In genomic region chr1:21251773-21252471, GRCh38 we compare ENCODE assay signal across 8 cellular contexts. TPM values are rescaled to one million over a fixed set of nuclear protein-coding genes. Genes with fewer than 3 reads are reported as not detected.
DNase-seq lines count a peak whose midpoint lies in the region; ATAC-seq and TF ChIP-seq lines count a peak whose summit lies in the region.

No MANE protein-coding gene starts in this region.

- peaks cover 2% of the 10 kb centered on the region for H3K4me1 ChIP-seq in right cardiac atrium (ENCODE audit: control insufficient read depth, insufficient read depth, low read length)

- H3K27ac ChIP-seq in right cardiac atrium (ENCODE audit: low read length) (peak overlapping the region; percentile 89), WERI-Rb-1 (no peak overlapping the region)

- peak; percentile 79 to 90 for ATAC-seq in activated CD4-positive, CD25-positive, alpha-beta regulatory T cell treated with anti-CD3 and anti-CD28 coated beads, Interleukin-2, amount 50 U/mL, for 24 hours
- ATAC-seq in right cardiac atrium = peak; percentile 79 to 95

- H3K36me3 Mint-ChIP-seq in activated naive CD4-positive, alpha-beta T cell treated with anti-CD3 and anti-CD28 coated beads, Interleukin-2, amount 50 U/mL, for 24 hours = peaks cover 17% of the 10 kb centered on the region

- intact Hi-C loops in right cardiac atrium (cut with DNase I) = no loop called here

- H3K27ac Mint-ChIP-seq in activated naive CD4-positive, alpha-beta T cell treated with anti-CD3 and anti-CD28 coated beads, Interleukin-2, amount 50 U/mL, for 24 hours = peak overlapping the region; percentile 79

- TF ChIP-seq CTCF in WERI-Rb-1 (IDR thresholded peaks at IDR 0.05; ENCODE audit: low read depth, low read length) = no peak

- peaks cover 33% of the 10 kb centered on the region for H3K36me3 ChIP-seq in WERI-Rb-1

- no peak for DNase-seq in activated CD4-positive, CD25-positive, alpha-beta regulatory T cell treated with anti-CD3 and anti-CD28 coated beads, Interleukin-2, amount 50 U/mL, for 72 hours
- DNase-seq in right cardiac atrium (peak; percentile 61 to 83 (median 77)), NCI-H128 (lab: John Stamatoyannopoulos, UW; ENCODE audit: unreplicated experiment) (no peak), WERI-Rb-1 (no peak)
- DNase-seq in stimulated activated CD4-positive, alpha-beta T cell treated with anti-CD3 and anti-CD28 coated beads, Interleukin-2, amount 100 ng/mL, for 4 hours (ENCODE audit: low read depth) = peak; percentile 34
- no peak for DNase-seq in effector CD8-positive, alpha-beta T cell (lab: John Stamatoyannopoulos, UW)

- H3K9me3 ChIP-seq in right cardiac atrium (ENCODE audit: control insufficient read depth, low read length) (no peaks in the 10 kb centered on the region), WERI-Rb-1 (ENCODE audit: severe bottlenecking) (no peaks in the 10 kb centered on the region)

- no peaks in the 10 kb centered on the region for H3K27me3 Mint-ChIP-seq in activated naive CD4-positive, alpha-beta T cell treated with anti-CD3 and anti-CD28 coated beads, Interleukin-2, amount 50 U/mL, for 24 hours

- peak overlapping the region; percentile 27 for H3K4me3 Mint-ChIP-seq in activated naive CD4-positive, alpha-beta T cell treated with anti-CD3 and anti-CD28 coated beads, Interleukin-2, amount 50 U/mL, for 24 hours

- H3K27me3 ChIP-seq in right cardiac atrium (ENCODE audit: control insufficient read depth, insufficient read depth) (no peaks in the 10 kb centered on the region), WERI-Rb-1 (ENCODE audit: insufficient read depth, low read depth, severe bottlenecking) (no peaks in the 10 kb centered on the region)

- no peaks in the 10 kb centered on the region for H3K9me3 Mint-ChIP-seq in activated naive CD4-positive, alpha-beta T cell treated with anti-CD3 and anti-CD28 coated beads, Interleukin-2, amount 50 U/mL, for 24 hours

- WGBS in right cardiac atrium = 51% methylated on average over 4 of the region's 4 CpGs

- H3K4me1 Mint-ChIP-seq in activated naive CD4-positive, alpha-beta T cell treated with anti-CD3 and anti-CD28 coated beads, Interleukin-2, amount 50 U/mL, for 24 hours = peaks cover 18% of the 10 kb centered on the region

- H3K4me3 ChIP-seq in right cardiac atrium (ENCODE audit: low read length) (no peak overlapping the region), WERI-Rb-1 (ENCODE audit: low read depth, low read length) (no peak overlapping the region)

RNA-seq across cellular contexts. Expression of gene ECE1, which starts 38.3 kb away (rescaled TPM):
- 100 to 1,000 TPM in 3 of 4 donors, 10 to 100 TPM in 1; 99.1 to 158 (median 114) TPM for total RNA-seq in right cardiac atrium
- polyA plus RNA-seq in right cardiac atrium = 76.2 TPM

Comparison
In these comparisons a context has a peak if more than half of its experiments do, and no peak if none do; other contexts are left out.
1. DNase-seq: peak in right cardiac atrium (3 of 3) and stimulated activated CD4-positive, alpha-beta T cell treated with anti-CD3 and anti-CD28 coated beads, Interleukin-2, amount 100 ng/mL, for 4 hours (single experiment); none in activated CD4-positive, CD25-positive, alpha-beta regulatory T cell treated with anti-CD3 and anti-CD28 coated beads, Interleukin-2, amount 50 U/mL, for 72 hours (single experiment), effector CD8-positive, alpha-beta T cell (single experiment), NCI-H128 (single experiment) and WERI-Rb-1 (single experiment).